ENCODE assay signal across 10 cellular contexts in the genomic region with DNA sequence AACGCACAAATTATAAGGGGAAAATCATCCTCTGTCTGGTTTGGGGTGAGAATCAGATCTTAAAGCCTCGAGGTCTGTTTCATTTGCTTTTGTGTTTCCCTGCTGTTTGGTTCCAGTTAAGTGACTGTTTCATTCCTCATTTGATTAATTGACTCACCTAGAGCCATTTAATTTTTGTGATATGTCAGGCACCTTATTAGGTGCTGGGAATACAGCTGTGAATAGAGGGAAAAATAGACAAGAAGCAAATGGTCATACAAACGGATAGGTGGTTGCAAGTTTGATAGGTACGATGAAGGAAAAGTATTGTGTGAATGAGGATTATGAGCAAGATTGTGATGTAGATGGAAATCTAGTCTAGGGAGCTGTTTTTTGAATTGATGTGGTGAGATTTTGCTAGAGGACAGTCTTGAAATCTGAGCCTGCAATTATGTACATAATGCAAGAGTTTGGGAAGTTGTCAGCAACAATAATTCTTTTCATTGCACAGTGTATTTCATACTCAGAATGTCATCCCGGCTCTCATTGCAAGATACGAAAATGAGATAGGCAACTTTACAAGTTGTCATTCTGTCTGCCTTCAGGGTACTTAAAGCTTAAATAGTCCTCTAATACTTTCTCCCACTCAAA. TPM values are rescaled to one million over a fixed set of nuclear protein-coding genes. Genes with fewer than 3 reads are reported as not detected.
DNase-seq lines count a peak whose midpoint lies in the region; ATAC-seq and TF ChIP-seq lines count a peak whose summit lies in the region.
"Had no signal": no experiment of that assay in that cellular context is flagged by ENCODE, and none has a peak within 500 bp of the region (broad histone marks: within the 10 kb centered on the region; RNA-seq: fewer than 3 reads in every experiment).

No MANE protein-coding gene starts in this region.

- H3K27me3 Mint-ChIP-seq in activated T-helper 17 cell treated with anti-CD3 and anti-CD28 coated beads, Interleukin-2, amount 50 U/mL, for 72 hours = peaks cover 2% of the 10 kb centered on the region
- H3K27me3 Mint-ChIP-seq in chondrocyte (ENCODE audit: low read depth) = no peaks in the 10 kb centered on the region

- no peak for ATAC-seq in lower lobe of right lung
- no peak for ATAC-seq in activated T-helper 17 cell treated with anti-CD3 and anti-CD28 coated beads, Interleukin-2, amount 50 U/mL, for 72 hours (replicated peaks)

- DNase-seq in AG10803 (ENCODE audit: low read depth) (no peak), M059J (ENCODE audit: low read depth) (peak; percentile 14), choroid plexus epithelial cell (ENCODE audit: low read depth) (peak; percentile 60), lower lobe of right lung (no peak), NOMO-1 (lab: John Stamatoyannopoulos, UW; ENCODE audit: unreplicated experiment in 2 of 2) (no peak), chondrocyte (ENCODE audit: low spot score) (no peak), ACHN (no peak)
- DNase-seq: CD4-positive, CD25-positive, alpha-beta regulatory T cell; Peyer's patch had no signal

- H3K27ac Mint-ChIP-seq in activated T-helper 17 cell treated with anti-CD3 and anti-CD28 coated beads, Interleukin-2, amount 50 U/mL, for 72 hours = no peak overlapping the region
- no peak overlapping the region for H3K27ac Mint-ChIP-seq in chondrocyte (ENCODE audit: unreplicated experiment)
- H3K27ac Mint-ChIP-seq: CD4-positive, CD25-positive, alpha-beta regulatory T cell had no signal

- peaks cover 48% of the 10 kb centered on the region for H3K4me1 ChIP-seq in lower lobe of right lung

- H3K4me3 Mint-ChIP-seq in activated T-helper 17 cell treated with anti-CD3 and anti-CD28 coated beads, Interleukin-2, amount 50 U/mL, for 72 hours = no peak overlapping the region
- H3K4me3 Mint-ChIP-seq in chondrocyte (ENCODE audit: unreplicated experiment) = no peak overlapping the region
- H3K4me3 Mint-ChIP-seq: CD4-positive, CD25-positive, alpha-beta regulatory T cell had no signal

- no peaks in the 10 kb centered on the region for H3K9me3 ChIP-seq in lower lobe of right lung
- H3K9me3 ChIP-seq: Peyer's patch had no signal

- in situ Hi-C loops in ACHN (cut with HindIII; ENCODE audit: low pct_ligation_motif_present, low pct_unique_long_range_greater_than_20kb, low sequenced_read_pairs) = no loop called here

- TF ChIP-seq CTCF in AG10803 (conservative IDR thresholded peaks at IDR 0.05; ENCODE audit: low read length) = no peak
- TF ChIP-seq CTCF in choroid plexus epithelial cell (conservative IDR thresholded peaks at IDR 0.05; ENCODE audit: low read depth, low read length) = no peak
- no peak for TF ChIP-seq CTCF in lower lobe of right lung (IDR thresholded peaks at IDR 0.05)
- TF ChIP-seq CTCF in chondrocyte (IDR thresholded peaks at IDR 0.05) = no peak

- H3K27me3 ChIP-seq in lower lobe of right lung (ENCODE audit: low read depth) = no peaks in the 10 kb centered on the region
- H3K27me3 ChIP-seq: Peyer's patch had no signal

- intact Hi-C loops in lower lobe of right lung (cut with DNase I) = no loop called here

- H3K36me3 ChIP-seq in lower lobe of right lung = no peaks in the 10 kb centered on the region
- H3K36me3 ChIP-seq: Peyer's patch had no signal

- no peak overlapping the region for H3K27ac ChIP-seq in lower lobe of right lung
- H3K27ac ChIP-seq: Peyer's patch had no signal

- peak overlapping the region; percentile 84; the same call in 1 of the 2 replicates for H3K4me3 ChIP-seq in AG10803 (ENCODE audit: low read length)
- peak overlapping the region; percentile 83 for H3K4me3 ChIP-seq in choroid plexus epithelial cell (ENCODE audit: low read depth, low read length)
- peak overlapping the region; percentile 82 for H3K4me3 ChIP-seq in lower lobe of right lung

- no peaks in the 10 kb centered on the region for H3K36me3 Mint-ChIP-seq in activated T-helper 17 cell treated with anti-CD3 and anti-CD28 coated beads, Interleukin-2, amount 50 U/mL, for 72 hours (ENCODE audit: low read depth)
- no peaks in the 10 kb centered on the region for H3K36me3 Mint-ChIP-seq in chondrocyte (ENCODE audit: low read depth)
- H3K36me3 Mint-ChIP-seq: CD4-positive, CD25-positive, alpha-beta regulatory T cell had no signal

- H3K4me1 Mint-ChIP-seq in activated T-helper 17 cell treated with anti-CD3 and anti-CD28 coated beads, Interleukin-2, amount 50 U/mL, for 72 hours = peaks cover 11% of the 10 kb centered on the region
- H3K4me1 Mint-ChIP-seq in chondrocyte (ENCODE audit: low read depth) = peaks cover 14% of the 10 kb centered on the region

- H3K9me3 Mint-ChIP-seq in activated T-helper 17 cell treated with anti-CD3 and anti-CD28 coated beads, Interleukin-2, amount 50 U/mL, for 72 hours = no peaks in the 10 kb centered on the region
- H3K9me3 Mint-ChIP-seq in chondrocyte (ENCODE audit: low read depth) = no peaks in the 10 kb centered on the region

RNA-seq across cellular contexts. Expression of a gene that starts 2.2 kb away (rescaled TPM):
- total RNA-seq in M059J (2014; rRNA removed; shearing (Covaris generic)) = 83.1 and 90.6 TPM in 2 replicates
- 74.2 TPM for total RNA-seq in lower lobe of right lung
- total RNA-seq in activated T-helper 17 cell treated with anti-CD3 and anti-CD28 coated beads, Interleukin-2, amount 50 U/mL, for 72 hours = 10 to 100 TPM; 12.9 to 32.6 TPM
- total RNA-seq in chondrocyte = 88.4 to 115 TPM (median 107 TPM) in 3 replicates

Comparison
In these comparisons a context has a peak if more than half of its experiments do, and no peak if none do; other contexts are left out.
1. DNase-seq: peak in M059J (single experiment) and choroid plexus epithelial cell (single experiment); none in AG10803 (single experiment), lower lobe of right lung (single experiment), NOMO-1 (0 of 2), chondrocyte (single experiment) and ACHN (single experiment).
2. Peak in every context shown above with its lines, with median percentiles within 50 percentile points of each other: H3K4me3 ChIP-seq.